Comparison of ENCODE assay signal across 36 cellular contexts in the genomic region with DNA sequence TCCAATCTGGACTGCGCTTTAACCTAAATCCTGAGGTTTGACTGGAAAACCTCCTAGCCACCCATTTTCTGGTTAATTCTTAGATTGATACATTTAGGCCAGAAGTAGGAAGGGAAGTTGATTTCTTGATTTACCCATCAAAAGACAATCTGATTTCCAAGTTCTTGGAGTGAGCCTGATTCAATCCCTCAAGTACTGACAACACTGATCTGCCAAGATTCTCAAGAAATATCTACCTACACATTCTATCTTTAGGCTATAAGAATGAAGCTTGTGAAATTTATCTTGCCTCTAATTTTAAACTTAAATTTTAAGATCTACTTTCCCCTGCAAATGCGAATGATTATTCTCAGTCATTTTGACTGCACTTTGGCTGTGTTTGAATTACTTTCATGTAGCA. TPM values are rescaled to one million over a fixed set of nuclear protein-coding genes. Genes with fewer than 3 reads are reported as not detected.
"Had no signal": no experiment of that assay in that cellular context is flagged by ENCODE, and none has a peak within 500 bp of the region (broad histone marks: within the 10 kb centered on the region; RNA-seq: fewer than 3 reads in every experiment).

No MANE protein-coding gene starts in this region.

- H3K4me3 ChIP-seq: ascending aorta, cardiac muscle cell had no signal

- H3K27ac ChIP-seq: ascending aorta, cardiac muscle cell, VCaP had no signal

- H3K36me3 Mint-ChIP-seq: activated CD4-positive, alpha-beta memory T cell treated with anti-CD3 and anti-CD28 coated beads for 36 hours; activated CD8-positive, alpha-beta memory T cell treated with anti-CD3 and anti-CD28 coated beads, Interleukin-2, amount 10 ng/mL, durations not matched to agents 7 days and 5 days; activated naive CD4-positive, alpha-beta T cell treated with anti-CD3 and anti-CD28 coated beads, Interleukin-2, amount 10 ng/mL, durations not matched to agents 7 days and 5 days; activated naive CD4-positive, alpha-beta T cell treated with anti-CD3 and anti-CD28 coated beads, Interleukin-2, amount 50 U/mL, for 24 hours; activated naive CD8-positive, alpha-beta T cell; activated naive CD8-positive, alpha-beta T cell treated with anti-CD3 and anti-CD28 coated beads, Interleukin-2, amount 10 ng/mL, durations not matched to agents 7 days and 5 days; brain had no signal

- H3K27me3 Mint-ChIP-seq: activated B cell treated with CpG ODN at 0.5 μM for 24 hours; activated CD4-positive, alpha-beta memory T cell treated with anti-CD3 and anti-CD28 coated beads for 36 hours; activated CD4-positive, alpha-beta T cell treated with anti-CD3 and anti-CD28 coated beads, Interleukin-2, amount 10 ng/mL, durations not matched to agents 24 days and 14 days; activated CD8-positive, alpha-beta memory T cell treated with anti-CD3 and anti-CD28 coated beads, Interleukin-2, amount 10 ng/mL, durations not matched to agents 7 days and 5 days; activated CD8-positive, alpha-beta T cell treated with anti-CD3 and anti-CD28 coated beads for 36 hours; activated naive CD4-positive, alpha-beta T cell treated with anti-CD3 and anti-CD28 coated beads, Interleukin-2, amount 10 ng/mL, durations not matched to agents 7 days and 5 days; activated naive CD4-positive, alpha-beta T cell treated with anti-CD3 and anti-CD28 coated beads, Interleukin-2, amount 50 U/mL, for 24 hours; activated naive CD8-positive, alpha-beta T cell; activated naive CD8-positive, alpha-beta T cell treated with anti-CD3 and anti-CD28 coated beads, Interleukin-2, amount 10 ng/mL, durations not matched to agents 7 days and 5 days; activated naive CD8-positive, alpha-beta T cell treated with anti-CD3 and anti-CD28 coated beads, Interleukin-2, amount 50 U/mL, for 24 hours; activated T-cell treated with anti-CD3 and anti-CD28 coated beads, Interleukin-2, amount 50 U/mL, for 24 hours; central memory CD8-positive, alpha-beta T cell had no signal

- H3K4me1 ChIP-seq: ascending aorta had no signal

- H3K4me3 Mint-ChIP-seq: activated B cell treated with CpG ODN at 0.5 μM for 24 hours; activated CD4-positive, alpha-beta memory T cell treated with anti-CD3 and anti-CD28 coated beads for 36 hours; activated CD4-positive, alpha-beta T cell treated with anti-CD3 and anti-CD28 coated beads, Interleukin-2, amount 10 ng/mL, durations not matched to agents 24 days and 14 days; activated CD8-positive, alpha-beta memory T cell treated with anti-CD3 and anti-CD28 coated beads, Interleukin-2, amount 10 ng/mL, durations not matched to agents 7 days and 5 days; activated CD8-positive, alpha-beta T cell treated with anti-CD3 and anti-CD28 coated beads for 36 hours; activated naive CD4-positive, alpha-beta T cell treated with anti-CD3 and anti-CD28 coated beads, Interleukin-2, amount 10 ng/mL, durations not matched to agents 7 days and 5 days; activated naive CD4-positive, alpha-beta T cell treated with anti-CD3 and anti-CD28 coated beads, Interleukin-2, amount 50 U/mL, for 24 hours; activated naive CD8-positive, alpha-beta T cell; activated naive CD8-positive, alpha-beta T cell treated with anti-CD3 and anti-CD28 coated beads, Interleukin-2, amount 10 ng/mL, durations not matched to agents 7 days and 5 days; activated naive CD8-positive, alpha-beta T cell treated with anti-CD3 and anti-CD28 coated beads, Interleukin-2, amount 50 U/mL, for 24 hours; activated T-cell treated with anti-CD3 and anti-CD28 coated beads, Interleukin-2, amount 50 U/mL, for 24 hours; brain; central memory CD8-positive, alpha-beta T cell; T-helper 1 cell treated with Interleukin-12 subunit alpha and Interleukin-12 subunit beta and Interleukin-4 antibody, amounts not matched to agents 30 μg/mL and 1 μg/mL, for 36 hours; T-helper 2 cell treated with Interferon-gamma antibody and Interleukin-4, amounts not matched to agents 5 μg/mL and 100 μg/mL, for 36 hours had no signal

- H3K27me3 ChIP-seq: ascending aorta, cardiac muscle cell had no signal

- H3K9me3 ChIP-seq: ascending aorta had no signal

- H3K36me3 ChIP-seq: ascending aorta, cardiac muscle cell had no signal

- DNase-seq: activated B cell treated with CpG ODN at 0.5 μM for 24 hours; activated CD4-positive, alpha-beta memory T cell treated with anti-CD3 and anti-CD28 coated beads for 36 hours; activated CD4-positive, alpha-beta T cell treated with anti-CD3 and anti-CD28 coated beads for 4 hours; activated CD4-positive, alpha-beta T cell treated with anti-CD3 and anti-CD28 coated beads, Interleukin-2, amount 10 ng/mL, durations not matched to agents 24 days and 14 days; activated CD4-positive, alpha-beta T cell treated with anti-CD3 and anti-CD28 coated beads, Interleukin-2, amount 50 U/mL, for 1 hour; activated CD4-positive, alpha-beta T cell treated with anti-CD3 and anti-CD28 coated beads, Interleukin-2, amount 50 U/mL, for 4 hours; activated CD4-positive, CD25-positive, alpha-beta regulatory T cell treated with anti-CD3 and anti-CD28 coated beads, Interleukin-2, amount 50 U/mL, for 72 hours; activated CD8-positive, alpha-beta memory T cell treated with anti-CD3 and anti-CD28 coated beads, Interleukin-2, amount 10 ng/mL, durations not matched to agents 7 days and 5 days; activated CD8-positive, alpha-beta memory T cell treated with anti-CD3 and anti-CD28 coated beads, Interleukin-2, amount 50 U/mL, for 48 hours; activated CD8-positive, alpha-beta T cell treated with anti-CD3 and anti-CD28 coated beads for 36 hours; activated effector memory CD4-positive, alpha-beta T cell treated with Interleukin-2 at 50 U/mL for 16 hours; activated gamma-delta T cell; activated naive CD4-positive, alpha-beta T cell treated with anti-CD3 and anti-CD28 coated beads, Interleukin-2, amount 10 ng/mL, durations not matched to agents 7 days and 5 days; activated naive CD4-positive, alpha-beta T cell treated with Interleukin-2 at 50 U/mL for 16 hours; activated naive CD8-positive, alpha-beta T cell treated with anti-CD3 and anti-CD28 coated beads, Interleukin-2, amount 10 ng/mL, durations not matched to agents 7 days and 5 days; activated naive CD8-positive, alpha-beta T cell treated with anti-CD3 and anti-CD28 coated beads, Interleukin-2, amount 50 U/mL, for 24 hours; activated T-cell treated with anti-CD3 and anti-CD28 coated beads, Interleukin-2, amount 50 U/mL, for 24 hours; activated T-cell treated with anti-CD3 and anti-CD28 coated beads, Interleukin-2, amount 50 U/mL, for 48 hours; amygdala; cerebellar nuclear complex; T-helper 1 cell; T-helper 2 cell; T-helper 9 cell had no signal

- H3K4me1 Mint-ChIP-seq: activated B cell treated with CpG ODN at 0.5 μM for 24 hours; activated CD4-positive, alpha-beta T cell treated with anti-CD3 and anti-CD28 coated beads, Interleukin-2, amount 10 ng/mL, durations not matched to agents 24 days and 14 days; activated CD8-positive, alpha-beta memory T cell treated with anti-CD3 and anti-CD28 coated beads, Interleukin-2, amount 10 ng/mL, durations not matched to agents 7 days and 5 days; activated naive CD4-positive, alpha-beta T cell treated with anti-CD3 and anti-CD28 coated beads, Interleukin-2, amount 10 ng/mL, durations not matched to agents 7 days and 5 days; activated naive CD4-positive, alpha-beta T cell treated with anti-CD3 and anti-CD28 coated beads, Interleukin-2, amount 50 U/mL, for 24 hours; activated naive CD8-positive, alpha-beta T cell treated with anti-CD3 and anti-CD28 coated beads, Interleukin-2, amount 10 ng/mL, durations not matched to agents 7 days and 5 days; activated naive CD8-positive, alpha-beta T cell treated with anti-CD3 and anti-CD28 coated beads, Interleukin-2, amount 50 U/mL, for 24 hours; brain; central memory CD8-positive, alpha-beta T cell had no signal

- H3K9me3 Mint-ChIP-seq: activated B cell treated with CpG ODN at 0.5 μM for 24 hours; activated CD4-positive, alpha-beta T cell treated with anti-CD3 and anti-CD28 coated beads, Interleukin-2, amount 10 ng/mL, durations not matched to agents 24 days and 14 days; activated naive CD8-positive, alpha-beta T cell treated with anti-CD3 and anti-CD28 coated beads, Interleukin-2, amount 50 U/mL, for 24 hours; T-helper 1 cell treated with Interleukin-12 subunit alpha and Interleukin-12 subunit beta and Interleukin-4 antibody, amounts not matched to agents 30 μg/mL and 1 μg/mL, for 36 hours; T-helper 2 cell treated with Interferon-gamma antibody and Interleukin-4, amounts not matched to agents 5 μg/mL and 100 μg/mL, for 36 hours had no signal

- ATAC-seq: activated CD8-positive, alpha-beta memory T cell treated with anti-CD3 and anti-CD28 coated beads, Interleukin-2, amount 10 ng/mL, durations not matched to agents 7 days and 5 days; activated CD8-positive, alpha-beta T cell treated with anti-CD3 and anti-CD28 coated beads for 36 hours; activated naive CD8-positive, alpha-beta T cell treated with anti-CD3 and anti-CD28 coated beads, Interleukin-2, amount 50 U/mL, for 24 hours had no signal

- H3K27ac Mint-ChIP-seq: activated B cell treated with CpG ODN at 0.5 μM for 24 hours; activated CD4-positive, alpha-beta memory T cell treated with anti-CD3 and anti-CD28 coated beads for 36 hours; activated CD4-positive, alpha-beta T cell treated with anti-CD3 and anti-CD28 coated beads, Interleukin-2, amount 10 ng/mL, durations not matched to agents 24 days and 14 days; activated CD8-positive, alpha-beta memory T cell treated with anti-CD3 and anti-CD28 coated beads, Interleukin-2, amount 10 ng/mL, durations not matched to agents 7 days and 5 days; activated CD8-positive, alpha-beta T cell treated with anti-CD3 and anti-CD28 coated beads for 36 hours; activated naive CD4-positive, alpha-beta T cell treated with anti-CD3 and anti-CD28 coated beads, Interleukin-2, amount 10 ng/mL, durations not matched to agents 7 days and 5 days; activated naive CD4-positive, alpha-beta T cell treated with anti-CD3 and anti-CD28 coated beads, Interleukin-2, amount 50 U/mL, for 24 hours; activated naive CD8-positive, alpha-beta T cell; activated naive CD8-positive, alpha-beta T cell treated with anti-CD3 and anti-CD28 coated beads, Interleukin-2, amount 10 ng/mL, durations not matched to agents 7 days and 5 days; activated naive CD8-positive, alpha-beta T cell treated with anti-CD3 and anti-CD28 coated beads, Interleukin-2, amount 50 U/mL, for 24 hours; activated T-cell treated with anti-CD3 and anti-CD28 coated beads, Interleukin-2, amount 50 U/mL, for 24 hours; activated T-helper 2 cell treated with anti-CD3 and anti-CD28 coated beads, Interferon-gamma antibody, Interleukin-2, Interleukin-4, amounts not matched to agents 10 μg/mL and 5 μg/mL and 100 μg/mL, durations not matched to agents 14 hours and 24 hours and 36 hours; brain; T-helper 1 cell treated with Interleukin-12 subunit alpha and Interleukin-12 subunit beta and Interleukin-4 antibody, amounts not matched to agents 30 μg/mL and 1 μg/mL, for 36 hours; T-helper 2 cell treated with Interferon-gamma antibody and Interleukin-4, amounts not matched to agents 5 μg/mL and 100 μg/mL, for 36 hours had no signal

RNA-seq across cellular contexts. Expression of a gene that starts 5.9 kb away (rescaled TPM):
- total RNA-seq: activated B cell treated with CpG ODN at 0.5 μM for 24 hours; activated CD4-positive, alpha-beta memory T cell treated with anti-CD3 and anti-CD28 coated beads for 36 hours; activated CD4-positive, alpha-beta T cell treated with anti-CD3 and anti-CD28 coated beads, Interleukin-2, amount 10 ng/mL, durations not matched to agents 24 days and 14 days; activated CD8-positive, alpha-beta memory T cell treated with anti-CD3 and anti-CD28 coated beads, Interleukin-2, amount 10 ng/mL, durations not matched to agents 7 days and 5 days; activated CD8-positive, alpha-beta T cell treated with anti-CD3 and anti-CD28 coated beads for 36 hours; activated naive CD8-positive, alpha-beta T cell treated with anti-CD3 and anti-CD28 coated beads, Interleukin-2, amount 10 ng/mL, durations not matched to agents 7 days and 5 days; activated T-helper 2 cell treated with anti-CD3 and anti-CD28 coated beads, Interferon-gamma antibody, Interleukin-2, Interleukin-4, amounts not matched to agents 10 μg/mL and 5 μg/mL and 100 μg/mL, durations not matched to agents 14 hours and 24 hours and 36 hours; ascending aorta; bronchial epithelial cell; cardiac muscle cell; chondrocyte had no signal
- polyA plus RNA-seq: adipose tissue, cardiac muscle cell had no signal
